7 cellular contexts compared by ENCODE assay signal in genomic region chr5:73564644-73565165, GRCh38. TPM values are rescaled to one million over a fixed set of nuclear protein-coding genes. Genes with fewer than 3 reads are reported as not detected.
DNase-seq lines count a peak whose midpoint lies in the region; ATAC-seq lines count a peak whose summit lies in the region.

No MANE protein-coding gene starts in this region.

- intact Hi-C loops in activated naive CD4-positive, alpha-beta T cell treated with anti-CD3 and anti-CD28 coated beads for 36 hours (cut with micrococcal nuclease): loop anchor here (1.0 to 5.0 kb wide), 3 partner anchors 45 to 1203 kb away; partner anchors contain the start of genes BTF3, GFM2 and NSA2
- intact Hi-C loops in left ventricle myocardium superior (cut with micrococcal nuclease): no loop called here

- H3K27ac Mint-ChIP-seq in IgD-negative memory B cell: peak overlapping the region; percentile 99 to 100 (median 99)
- H3K27ac Mint-ChIP-seq in activated naive CD4-positive, alpha-beta T cell treated with anti-CD3 and anti-CD28 coated beads for 36 hours: peak overlapping the region; percentile 99

- peaks cover 21 to 37% (median 30%) of the 10 kb centered on the region in 3 donors for H3K4me1 Mint-ChIP-seq in IgD-negative memory B cell
- H3K4me1 Mint-ChIP-seq in activated naive CD4-positive, alpha-beta T cell treated with anti-CD3 and anti-CD28 coated beads for 36 hours (ENCODE audit: low read depth): peaks cover 38% of the 10 kb centered on the region

- peak overlapping the region; percentile 92 to 99 (median 98) for H3K4me3 Mint-ChIP-seq in IgD-negative memory B cell
- H3K4me3 Mint-ChIP-seq in activated naive CD4-positive, alpha-beta T cell treated with anti-CD3 and anti-CD28 coated beads for 36 hours: peak overlapping the region; percentile 99

- ATAC-seq in GM19452 (IDR thresholded peaks at IDR 0.05; ENCODE audit: unreplicated experiment) (peak; percentile 7), left ventricle myocardium superior (peak; percentile 2), HG03378 (IDR thresholded peaks at IDR 0.05; ENCODE audit: unreplicated experiment) (no peak)

- peaks cover 11% of the 10 kb centered on the region for H3K36me3 Mint-ChIP-seq in IgD-negative memory B cell
- H3K36me3 Mint-ChIP-seq in activated naive CD4-positive, alpha-beta T cell treated with anti-CD3 and anti-CD28 coated beads for 36 hours (ENCODE audit: low read depth): peaks cover 14% of the 10 kb centered on the region

- DNase-seq in activated naive CD4-positive, alpha-beta T cell treated with anti-CD3 and anti-CD28 coated beads for 36 hours: peak; percentile 40
- DNase-seq in left ventricle myocardium superior (no peak), skeletal muscle cell (ENCODE audit: low read depth) (no peak), kidney glomerular epithelial cell (lab: John Stamatoyannopoulos, UW) (no peak)

- no peaks in the 10 kb centered on the region for H3K9me3 Mint-ChIP-seq in IgD-negative memory B cell
- no peaks in the 10 kb centered on the region for H3K9me3 Mint-ChIP-seq in activated naive CD4-positive, alpha-beta T cell treated with anti-CD3 and anti-CD28 coated beads for 36 hours

- no peaks in the 10 kb centered on the region for H3K27me3 Mint-ChIP-seq in IgD-negative memory B cell
- no peaks in the 10 kb centered on the region for H3K27me3 Mint-ChIP-seq in activated naive CD4-positive, alpha-beta T cell treated with anti-CD3 and anti-CD28 coated beads for 36 hours (ENCODE audit: low read depth)

- CTCF ChIA-PET in activated naive CD4-positive, alpha-beta T cell treated with anti-CD3 and anti-CD28 coated beads for 36 hours (lab: Charles Lee): interaction anchor here (0.9 to 2.0 kb wide), 3 partner anchors 26 to 30 kb away, joined by 3 to 9 read pairs (median 3); no protein-coding TSS in a partner anchor

- H3K4me3 ChIP-seq in skeletal muscle cell (ENCODE audit: low read depth, low read length): peak overlapping the region; percentile 88

RNA-seq across cellular contexts. Expression of gene ANKRA2, which starts 0.7 kb away (rescaled TPM):
- polyA plus RNA-seq in IgD-negative memory B cell: 19.3 TPM
- total RNA-seq in activated naive CD4-positive, alpha-beta T cell treated with anti-CD3 and anti-CD28 coated beads for 36 hours: 10 to 100 TPM; 26.5 to 26.9 TPM
- 14.1 TPM for total RNA-seq in left ventricle myocardium superior

RNA-seq across cellular contexts. Expression of gene UTP15, which starts 0.8 kb away (rescaled TPM):
- 11.0 TPM for polyA plus RNA-seq in IgD-negative memory B cell
- total RNA-seq in activated naive CD4-positive, alpha-beta T cell treated with anti-CD3 and anti-CD28 coated beads for 36 hours: 10 to 100 TPM; 25.3 to 28.5 TPM
- total RNA-seq in left ventricle myocardium superior: 11.3 TPM
